Comparison of ENCODE assay signal across 8 cellular contexts in the genomic region with DNA sequence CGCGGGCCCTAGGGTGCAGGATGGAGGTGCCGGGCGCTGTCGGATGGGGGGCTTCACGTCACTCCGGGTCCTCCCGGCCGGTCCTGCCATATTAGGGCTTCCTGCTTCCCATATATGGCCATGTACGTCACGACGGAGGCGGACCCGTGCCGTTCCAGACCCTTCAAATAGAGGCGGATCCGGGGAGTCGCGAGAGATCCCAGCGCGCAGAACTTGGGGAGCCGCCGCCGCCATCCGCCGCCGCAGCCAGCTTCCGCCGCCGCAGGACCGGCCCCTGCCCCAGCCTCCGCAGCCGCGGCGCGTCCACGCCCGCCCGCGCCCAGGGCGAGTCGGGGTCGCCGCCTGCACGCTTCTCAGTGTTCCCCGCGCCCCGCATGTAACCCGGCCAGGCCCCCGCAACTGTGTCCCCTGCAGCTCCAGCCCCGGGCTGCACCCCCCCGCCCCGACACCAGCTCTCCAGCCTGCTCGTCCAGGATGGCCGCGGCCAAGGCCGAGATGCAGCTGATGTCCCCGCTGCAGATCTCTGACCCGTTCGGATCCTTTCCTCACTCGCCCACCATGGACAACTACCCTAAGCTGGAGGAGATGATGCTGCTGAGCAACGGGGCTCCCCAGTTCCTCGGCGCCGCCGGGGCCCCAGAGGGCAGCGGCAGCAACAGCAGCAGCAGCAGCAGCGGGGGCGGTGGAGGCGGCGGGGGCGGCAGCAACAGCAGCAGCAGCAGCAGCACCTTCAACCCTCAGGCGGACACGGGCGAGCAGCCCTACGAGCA. TPM values are rescaled to one million over a fixed set of nuclear protein-coding genes. Genes with fewer than 3 reads are reported as not detected.
DNase-seq lines count a peak whose midpoint lies in the region; ATAC-seq, FAIRE-seq and TF ChIP-seq lines count a peak whose summit lies in the region.

Gene EGR1 (plus strand): TSS at position 192 of the 770 bp plus-strand sequence. CDS start 283 bp downstream, at position 475.

- H3K9me3 ChIP-seq in WERI-Rb-1 (ENCODE audit: severe bottlenecking) (no peaks in the 10 kb centered on the region), small intestine (ENCODE audit: control insufficient read depth, low read depth) (no peaks in the 10 kb centered on the region)

- no peaks in the 10 kb centered on the region for H3K27me3 ChIP-seq in WERI-Rb-1 (ENCODE audit: insufficient read depth, low read depth, severe bottlenecking)
- no peaks in the 10 kb centered on the region for H3K27me3 ChIP-seq in small intestine (ENCODE audit: control insufficient read depth in 2 of 2, insufficient read depth in 2 of 2, low read length in 2 of 2)

- H3K27ac ChIP-seq in WERI-Rb-1 (peak within 1 kb of the TSS; percentile 93), small intestine (ENCODE audit: low read depth in 1 of 2, low read length in 1 of 2) (peak within 1 kb of the TSS; percentile 96 to 97)

- peaks cover 0 to 8% of the 10 kb centered on the region in 2 donors for H3K4me1 ChIP-seq in small intestine (ENCODE audit: control insufficient read depth in 2 of 2, insufficient read depth in 1 of 2, low read depth in 1 of 2, low read length in 1 of 2)

- ATAC-seq in GM18870 (IDR thresholded peaks at IDR 0.05; ENCODE audit: unreplicated experiment) = peak; percentile 48
- ATAC-seq in HG03103 (IDR thresholded peaks at IDR 0.05; ENCODE audit: low read depth, unreplicated experiment) = peak; percentile 48

- H3K4me3 ChIP-seq in WERI-Rb-1 (ENCODE audit: low read depth, low read length) = peak within 1 kb of the TSS; percentile 75
- H3K4me3 ChIP-seq in small intestine (ENCODE audit: low read depth in 1 of 2, low read length in 2 of 2) = peak within 1 kb of the TSS; percentile 80 to 84

- no peak for TF ChIP-seq CTCF in WERI-Rb-1 (IDR thresholded peaks at IDR 0.05; ENCODE audit: low read depth, low read length)

- DNase-seq in ACHN (peak; percentile 91), NCI-H2171 treated with DMSO at 0.1 percent for 48 hours (lab: John Stamatoyannopoulos, UW) (peak; percentile 91), WERI-Rb-1 (peak; percentile 95), T47D (ENCODE audit: low read depth in 1 of 2, low spot score in 1 of 2) (peak; percentile 91 to 96), iPS-NIHi7 (ENCODE audit: extremely low spot score) (peak; percentile 82), small intestine (peak; percentile 96)

- no peak for FAIRE-seq in small intestine (lab: Jason Lieb, UNC)

- in situ Hi-C loops in ACHN (cut with HindIII; ENCODE audit: low pct_ligation_motif_present, low pct_unique_long_range_greater_than_20kb, low sequenced_read_pairs) (no loop called here), T47D (cut with HindIII; ENCODE audit: low pct_unique_long_range_greater_than_20kb, low sequenced_read_pairs) (no loop called here)

- WGBS in small intestine, 3 donors = 0 to 1% (median 1%) methylated on average over 31 to 76 of the region's 76 CpGs

- H3K36me3 ChIP-seq in WERI-Rb-1 (no peaks in the 10 kb centered on the region; the same call in 1 of the 2 replicates), small intestine (ENCODE audit: control insufficient read depth in 2 of 2, insufficient read depth in 2 of 2, low read length in 2 of 2) (peaks cover 0 to 3% of the 10 kb centered on the region in 2 donors)

RNA-seq across cellular contexts. Expression of gene EGR1, which starts in this region (rescaled TPM):
- polyA plus RNA-seq in small intestine = 100 to 1,000 TPM in 1 of 3 donors, 1 to 10 TPM in 2; 3.4 to 137 (median 4.1) TPM

Comparison
In these comparisons a context has a peak if more than half of its experiments do, and no peak if none do; other contexts are left out.
1. Peak in every context shown above with its lines: DNase-seq, ATAC-seq, H3K4me3 ChIP-seq and H3K27ac ChIP-seq.